Comparison of ENCODE assay signal across 28 cellular contexts in genomic region chr1:40822890-40823289, GRCh38.
"Had no signal": no experiment of that assay in that cellular context is flagged by ENCODE, and none has a peak within 500 bp of the region (broad histone marks: within the 10 kb centered on the region; RNA-seq: fewer than 3 reads in every experiment).

No MANE protein-coding gene starts in this region.

- H3K36me3 ChIP-seq: colonic mucosa, esophagus squamous epithelium, ovary had no signal

- H3K9me3 Mint-ChIP-seq: dendritic cell treated with granulocyte-macrophage colony-stimulating factor and Interleukin-4, amounts not matched to agents 40 ng/mL and 50 ng/mL, for 4 days; endodermal cell; immature natural killer cell; memory B cell; natural killer cell; neural crest cell; stimulated activated memory B cell treated with anti-CD40 and anti-IgM and Interleukin-4, amounts not matched to agents 10 μg/mL and 1 μg/mL and 100 μg/mL, for 72 hours; type B pancreatic cell had no signal

- DNase-seq: colonic mucosa; effector CD8-positive, alpha-beta T cell; endodermal cell; esophagus squamous epithelium; foreskin melanocyte; hypothalamus; immature natural killer cell; islet precursor cell; kidney glomerular epithelial cell; natural killer cell; nucleus accumbens; ovary; posterior cingulate gyrus; psoas muscle; right cardiac atrium; sigmoid colon; stimulated activated CD4-positive, alpha-beta T cell treated with anti-CD3 and anti-CD28 coated beads, Interleukin-2, amount 100 ng/mL, for 24 hours; stimulated activated CD4-positive, alpha-beta T cell treated with anti-CD3 and anti-CD28 coated beads, Interleukin-4, amount 100 ng/mL, for 24 hours; stimulated activated naive CD8-positive, alpha-beta T cell treated with anti-CD3 and anti-CD28 coated beads, Interleukin-15, Interleukin-2, amounts not matched to agents 100 U/mL and 50 U/mL, for 24 hours; substantia nigra; testis; tibial artery had no signal

- H3K27me3 ChIP-seq: colonic mucosa, ovary, sigmoid colon, testis, tibial artery had no signal

- H3K4me3 ChIP-seq: colonic mucosa, esophagus squamous epithelium, lung, ovary, psoas muscle, sigmoid colon, testis, tibial artery had no signal

- H3K27ac Mint-ChIP-seq: dendritic cell treated with granulocyte-macrophage colony-stimulating factor and Interleukin-4, amounts not matched to agents 40 ng/mL and 50 ng/mL, for 4 days; endodermal cell; immature natural killer cell; memory B cell; natural killer cell; stimulated activated memory B cell treated with anti-CD40 and anti-IgM and Interleukin-4, amounts not matched to agents 10 μg/mL and 1 μg/mL and 100 μg/mL, for 72 hours had no signal

- H3K9me3 ChIP-seq: colonic mucosa, esophagus squamous epithelium, ovary, psoas muscle, sigmoid colon, testis, tibial artery had no signal

- H3K27me3 Mint-ChIP-seq: memory B cell; stimulated activated memory B cell treated with anti-CD40 and anti-IgM and Interleukin-4, amounts not matched to agents 10 μg/mL and 1 μg/mL and 100 μg/mL, for 72 hours had no signal

- H3K4me1 ChIP-seq: colonic mucosa had no signal

- ATAC-seq: natural killer cell; psoas muscle; right cardiac atrium; stimulated activated memory B cell treated with anti-CD40 and anti-IgM and Interleukin-4, amounts not matched to agents 10 μg/mL and 1 μg/mL and 100 μg/mL, for 72 hours; stimulated activated naive CD8-positive, alpha-beta T cell treated with anti-CD3 and anti-CD28 coated beads, Interleukin-15, Interleukin-2, amounts not matched to agents 100 U/mL and 50 U/mL, for 24 hours had no signal

- H3K36me3 Mint-ChIP-seq: immature natural killer cell; memory B cell; natural killer cell; stimulated activated memory B cell treated with anti-CD40 and anti-IgM and Interleukin-4, amounts not matched to agents 10 μg/mL and 1 μg/mL and 100 μg/mL, for 72 hours; type B pancreatic cell had no signal

- H3K27ac ChIP-seq: colonic mucosa, esophagus squamous epithelium, ovary, psoas muscle, testis, tibial artery had no signal

- H3K4me3 Mint-ChIP-seq: dendritic cell treated with granulocyte-macrophage colony-stimulating factor and Interleukin-4, amounts not matched to agents 40 ng/mL and 50 ng/mL, for 4 days; endodermal cell; immature natural killer cell; memory B cell; natural killer cell; neural crest cell; stimulated activated memory B cell treated with anti-CD40 and anti-IgM and Interleukin-4, amounts not matched to agents 10 μg/mL and 1 μg/mL and 100 μg/mL, for 72 hours; type B pancreatic cell had no signal
